Comparison of ENCODE assay signal across 23 cellular contexts in the genomic region with DNA sequence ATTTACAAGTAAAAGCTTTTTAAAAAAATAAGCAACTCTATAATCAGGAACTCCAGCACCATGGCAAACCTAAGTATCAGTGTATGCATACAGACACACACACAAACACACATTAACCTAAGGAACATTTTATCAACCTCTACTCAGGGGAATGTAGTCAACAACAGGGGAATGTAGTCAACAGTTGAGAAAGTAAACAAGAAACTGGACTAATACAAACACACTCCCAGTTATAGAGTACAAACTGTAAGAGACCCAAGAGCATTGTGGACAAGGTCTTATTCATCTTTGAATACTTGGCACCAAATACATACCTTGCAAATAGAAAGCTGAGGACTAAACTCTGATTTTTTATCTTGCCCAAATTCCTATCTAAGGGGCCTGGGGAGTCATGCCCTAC. TPM values are rescaled to one million over a fixed set of nuclear protein-coding genes. Genes with fewer than 3 reads are reported as not detected.
DNase-seq lines count a peak whose midpoint lies in the region; ATAC-seq, FAIRE-seq and TF ChIP-seq lines count a peak whose summit lies in the region.
"Had no signal": no experiment of that assay in that cellular context is flagged by ENCODE, and none has a peak within 500 bp of the region (broad histone marks: within the 10 kb centered on the region; RNA-seq: fewer than 3 reads in every experiment).

No MANE protein-coding gene starts in this region.

- H3K4me3 ChIP-seq in left lung (no peak overlapping the region), brain microvascular endothelial cell (ENCODE audit: low read depth, low read length) (no peak overlapping the region)
- H3K4me3 ChIP-seq: HAP-1, MG63, PC-9 had no signal

- peaks cover 0 to 4% of the 10 kb centered on the region in 2 donors for H3K9me3 ChIP-seq in left lung
- H3K9me3 ChIP-seq: HAP-1, MG63 had no signal

- DNase-seq in left lung, result no peak
- peak; percentile 21 for DNase-seq in renal cortical epithelial cell (ENCODE audit: low read depth)
- DNase-seq in urothelium cell line (ENCODE audit: low spot score), result no peak
- no peak for DNase-seq in endothelial cell (ENCODE audit: low spot score)
- no peak for DNase-seq in brain microvascular endothelial cell
- DNase-seq: 8988T, COR-L47, DMS 273 treated with DMSO at 0.1 percent for 48 hours, DND-41, Karpas-422, MG63, NCI-H1092, NCI-H1436 treated with DMSO at 0.1 percent for 48 hours, NCI-H2029, NCI-H345, NCI-H524 treated with DMSO at 0.1 percent for 48 hours, PC-9 had no signal

- H3K27ac Mint-ChIP-seq in endothelial cell (ENCODE audit: unreplicated experiment), result no peak overlapping the region
- H3K27ac Mint-ChIP-seq: B cell, IgD-negative memory B cell had no signal

- peaks cover 21% of the 10 kb centered on the region for H3K4me1 Mint-ChIP-seq in endothelial cell (ENCODE audit: unreplicated experiment)
- H3K4me1 Mint-ChIP-seq: B cell had no signal

- H3K9me3 Mint-ChIP-seq in endothelial cell (ENCODE audit: unreplicated experiment), result no peaks in the 10 kb centered on the region

- intact Hi-C loops in left lung (cut with DNase I), result no loop called here

- no peak overlapping the region for H3K4me3 Mint-ChIP-seq in endothelial cell (ENCODE audit: unreplicated experiment)
- H3K4me3 Mint-ChIP-seq: B cell, IgD-negative memory B cell had no signal

- ATAC-seq in left lung, result peak; percentile 94
- no peak for ATAC-seq in esophagus mucosa

- H3K27me3 ChIP-seq in left lung (no peaks in the 10 kb centered on the region), brain microvascular endothelial cell (replicated peaks) (no peaks in the 10 kb centered on the region)
- H3K27me3 ChIP-seq: MG63 had no signal

- H3K27me3 Mint-ChIP-seq in endothelial cell (ENCODE audit: unreplicated experiment), result no peaks in the 10 kb centered on the region
- H3K27me3 Mint-ChIP-seq: B cell, IgD-negative memory B cell had no signal

- TF ChIP-seq CTCF in 22Rv1 (IDR thresholded peaks at IDR 0.05) (no peak), VCaP (conservative IDR thresholded peaks at IDR 0.05) (no peak), left lung (IDR thresholded peaks at IDR 0.05) (no peak), endothelial cell (IDR thresholded peaks at IDR 0.05; ENCODE audit: unreplicated experiment) (no peak), brain microvascular endothelial cell (IDR thresholded peaks at IDR 0.05; ENCODE audit: low read depth, low read length, missing control alignments) (no peak)

- H3K36me3 ChIP-seq in left lung (peaks cover 0 to 40% of the 10 kb centered on the region in 2 donors), brain microvascular endothelial cell (replicated peaks) (peaks cover 6% of the 10 kb centered on the region)
- H3K36me3 ChIP-seq: HAP-1, MG63 had no signal

- no peak for FAIRE-seq in urothelium cell line (lab: Jason Lieb, UNC)

- in situ Hi-C loops in brain microvascular endothelial cell (cut with HindIII; ENCODE audit: low pct_ligation_motif_present, low sequenced_read_pairs), result no loop called here

- no peaks in the 10 kb centered on the region for H3K4me1 ChIP-seq in left lung

- H3K36me3 Mint-ChIP-seq in endothelial cell (ENCODE audit: low read depth, unreplicated experiment), result peaks cover 54% of the 10 kb centered on the region

- peak overlapping the region; percentile 88 for H3K27ac ChIP-seq in 22Rv1
- H3K27ac ChIP-seq in VCaP, result peak overlapping the region; percentile 54
- no peak overlapping the region for H3K27ac ChIP-seq in left lung
- no peak overlapping the region for H3K27ac ChIP-seq in brain microvascular endothelial cell
- H3K27ac ChIP-seq: PC-9 had no signal

RNA-seq across cellular contexts. Expression of a gene that starts 36.2 kb away (rescaled TPM):
- total RNA-seq in left lung, result 10 to 100 TPM; 57.5 to 60.8 TPM
- 84.6 and 123 TPM in 2 replicates for total RNA-seq in renal cortical epithelial cell
- total RNA-seq in endothelial cell (ENCODE audit: unreplicated experiment), result 450 TPM
- 37.5 TPM for total RNA-seq in esophagus mucosa

Comparison
In these comparisons a context has a peak if more than half of its experiments do, and no peak if none do; other contexts are left out.
1. H3K27ac ChIP-seq: peak in 22Rv1 (single experiment) and VCaP (single experiment); none in left lung (0 of 2) and brain microvascular endothelial cell (single experiment).